8 cellular contexts compared by ENCODE assay signal in genomic region chr12:21656931-21657335, GRCh38. TPM values are rescaled to one million over a fixed set of nuclear protein-coding genes. Genes with fewer than 3 reads are reported as not detected.
DNase-seq lines count a peak whose midpoint lies in the region; ATAC-seq and TF ChIP-seq lines count a peak whose summit lies in the region.

No MANE protein-coding gene starts in this region.

- intact Hi-C loops in activated B cell treated with CpG ODN at 0.5 μM for 24 hours (cut with micrococcal nuclease) (loop anchor here (1.0 to 10.0 kb wide), 6 partner anchors 23 to 968 kb away; partner anchors contain the start of genes C2CD5, CMAS, ETNK1 and GOLT1B), colonic mucosa (cut with DNase I) (loop anchor here (10.0 kb wide), 1 partner anchor 222 kb away; the partner anchor contains the start of gene PYROXD1)

- H3K27me3 Mint-ChIP-seq in activated B cell treated with CpG ODN at 0.5 μM for 24 hours: peaks cover 3% of the 10 kb centered on the region

- peaks cover 24% of the 10 kb centered on the region for H3K4me1 Mint-ChIP-seq in activated B cell treated with CpG ODN at 0.5 μM for 24 hours

- no peaks in the 10 kb centered on the region for H3K9me3 Mint-ChIP-seq in activated B cell treated with CpG ODN at 0.5 μM for 24 hours

- H3K9ac ChIP-seq in colonic mucosa (ENCODE audit: low read depth in 2 of 2, low read length in 2 of 2): peak overlapping the region; percentile 53 to 91

- H3K4me3 ChIP-seq in colonic mucosa: peak overlapping the region; percentile 85

- TF ChIP-seq CTCF in activated B cell treated with CpG ODN at 0.5 μM for 24 hours (IDR thresholded peaks at IDR 0.05) (no peak), colonic mucosa (IDR thresholded peaks at IDR 0.05) (no peak)

- no peaks in the 10 kb centered on the region for H3K4me1 ChIP-seq in colonic mucosa

- POLR2A ChIA-PET in activated B cell treated with CpG ODN at 0.5 μM for 24 hours (lab: Charles Lee): interaction anchor here (1.1 to 2.1 kb wide), 8 partner anchors 10 to 887 kb away, joined by 3 to 36 read pairs (median 5); partner anchors contain the start of genes C2CD5, GOLT1B, PYROXD1 and RECQL

- H3K9me3 ChIP-seq in colonic mucosa: no peaks in the 10 kb centered on the region

- peak overlapping the region; percentile 82 for H3K27ac ChIP-seq in colonic mucosa

- H3K27me3 ChIP-seq in colonic mucosa: no peaks in the 10 kb centered on the region

- CTCF ChIA-PET in activated B cell treated with CpG ODN at 0.5 μM for 24 hours (lab: Charles Lee): no interaction called here

- H3K36me3 Mint-ChIP-seq in activated B cell treated with CpG ODN at 0.5 μM for 24 hours (ENCODE audit: low read depth): peaks cover 28% of the 10 kb centered on the region

- peak; percentile 49 for DNase-seq in EL
- peak; percentile 47 for DNase-seq in LHCN-M2 (ENCODE audit: low read depth)
- DNase-seq in activated B cell treated with CpG ODN at 0.5 μM for 24 hours: no peak
- DNase-seq in colonic mucosa: peak; percentile 65
- DNase-seq in left kidney (ENCODE audit: low read depth, low spot score): peak; percentile 81
- DNase-seq in stimulated activated CD4-positive, alpha-beta T cell treated with anti-CD3 and anti-CD28 coated beads, Interleukin-2, amount 100 ng/mL, for 48 hours: peak; percentile 39
- no peak for DNase-seq in NCI-H1930 (lab: John Stamatoyannopoulos, UW)

- H3K4me3 Mint-ChIP-seq in activated B cell treated with CpG ODN at 0.5 μM for 24 hours: peak overlapping the region; percentile 99

- H3K36me3 ChIP-seq in colonic mucosa: no peaks in the 10 kb centered on the region

- ATAC-seq in GM21723 (IDR thresholded peaks at IDR 0.05; ENCODE audit: unreplicated experiment): peak; percentile 46
- no peak for ATAC-seq in activated B cell treated with CpG ODN at 0.5 μM for 24 hours (ENCODE audit: low read depth)

- H3K27ac Mint-ChIP-seq in activated B cell treated with CpG ODN at 0.5 μM for 24 hours: peak overlapping the region; percentile 97

RNA-seq across cellular contexts. Expression of gene LDHB, which starts 0.7 kb away (rescaled TPM):
- 731 and 832 TPM in 2 replicates for total RNA-seq in LHCN-M2 (2014; rRNA removed)
- polyA plus RNA-seq in LHCN-M2 (2012): 561 TPM
- total RNA-seq in activated B cell treated with CpG ODN at 0.5 μM for 24 hours: 385 and 440 TPM in 2 replicates
- total RNA-seq in colonic mucosa: 100 to 1,000 TPM; 330 to 565 TPM

RNA-seq across cellular contexts. Expression of gene GYS2, which starts 52.3 kb away (rescaled TPM):
- 0.06 TPM in 1 of 2 replicates, not detected in the other for total RNA-seq in LHCN-M2 (2014; rRNA removed)
- not detected for polyA plus RNA-seq in LHCN-M2 (2012)
- not detected in 2 replicates for total RNA-seq in activated B cell treated with CpG ODN at 0.5 μM for 24 hours
- total RNA-seq in colonic mucosa: not detected

Comparison
In these comparisons a context has a peak if more than half of its experiments do, and no peak if none do; other contexts are left out.
1. DNase-seq: peak in EL (single experiment), LHCN-M2 (single experiment), colonic mucosa (single experiment), left kidney (single experiment) and stimulated activated CD4-positive, alpha-beta T cell treated with anti-CD3 and anti-CD28 coated beads, Interleukin-2, amount 100 ng/mL, for 48 hours (2 of 2); none in activated B cell treated with CpG ODN at 0.5 μM for 24 hours (single experiment) and NCI-H1930 (0 of 2).